9 cellular contexts compared by ENCODE assay signal in genomic region chrX:137428777-137429564, GRCh38.
DNase-seq lines count a peak whose midpoint lies in the region; ATAC-seq, FAIRE-seq and TF ChIP-seq lines count a peak whose summit lies in the region.
"Had no signal": no experiment of that assay in that cellular context is flagged by ENCODE, and none has a peak within 500 bp of the region (broad histone marks: within the 10 kb centered on the region; RNA-seq: fewer than 3 reads in every experiment).

No MANE protein-coding gene starts in this region.

- no peak overlapping the region for H3K27ac ChIP-seq in astrocyte (ENCODE audit: low read depth, low read length)
- no peak overlapping the region for H3K27ac ChIP-seq in GM23248

- H3K27me3 ChIP-seq in astrocyte (ENCODE audit: insufficient read depth, low read length) = peaks cover 33% of the 10 kb centered on the region
- H3K27me3 ChIP-seq in GM23248 (replicated peaks; ENCODE audit: insufficient read depth) = peaks cover 4% of the 10 kb centered on the region; the same call in 1 of the 2 replicates

- H3K27ac Mint-ChIP-seq in activated T-cell treated with anti-CD3 and anti-CD28 coated beads, Interleukin-2, amount 50 U/mL, for 72 hours = no peak overlapping the region
- H3K27ac Mint-ChIP-seq in astrocyte (ENCODE audit: unreplicated experiment) = no peak overlapping the region
- H3K27ac Mint-ChIP-seq in stimulated activated effector memory CD8-positive, alpha-beta T cell treated with anti-CD3 and anti-CD28 coated beads, Interleukin-12 subunit alpha, Interleukin-12 subunit beta, amount 100 ng/mL, for 72 hours = no peak overlapping the region

- no peaks in the 10 kb centered on the region for H3K36me3 ChIP-seq in astrocyte (ENCODE audit: insufficient read depth, low read length)
- H3K36me3 ChIP-seq in GM23248 (ENCODE audit: low read depth) = no peaks in the 10 kb centered on the region

- FAIRE-seq in astrocyte (lab: Jason Lieb, UNC) = no peak
- no peak for FAIRE-seq in D721Med (lab: Jason Lieb, UNC)

- peak in 1 of 2 donors; percentile 44 for ATAC-seq in activated T-cell treated with anti-CD3 and anti-CD28 coated beads, Interleukin-2, amount 50 U/mL, for 72 hours (replicated peaks in 1 of 2)
- no peak for ATAC-seq in stimulated activated effector memory CD8-positive, alpha-beta T cell treated with anti-CD3 and anti-CD28 coated beads, Interleukin-12 subunit alpha, Interleukin-12 subunit beta, amount 100 ng/mL, for 72 hours

- no peaks in the 10 kb centered on the region for H3K36me3 Mint-ChIP-seq in activated T-cell treated with anti-CD3 and anti-CD28 coated beads, Interleukin-2, amount 50 U/mL, for 72 hours (ENCODE audit: insufficient read depth in 2 of 2)
- H3K36me3 Mint-ChIP-seq in astrocyte (ENCODE audit: low read depth, unreplicated experiment) = no peaks in the 10 kb centered on the region
- no peaks in the 10 kb centered on the region for H3K36me3 Mint-ChIP-seq in stimulated activated effector memory CD8-positive, alpha-beta T cell treated with anti-CD3 and anti-CD28 coated beads, Interleukin-12 subunit alpha, Interleukin-12 subunit beta, amount 100 ng/mL, for 72 hours

- WGBS in GM23248 (ENCODE audit: low coverage in 1 of 2, low lambda C conversion rate in 2 of 2, missing lambda C conversion rate in 2 of 2), 2 experiments = 25 to 29% methylated on average over 19 to 29 of the region's 43 CpGs

- H3K9me2 ChIP-seq in GM23248 (ENCODE audit: insufficient read depth) = no peaks in the 10 kb centered on the region

- H3K4me3 ChIP-seq in astrocyte (ENCODE audit: insufficient read depth, low read depth, low read length) = no peak overlapping the region
- no peak overlapping the region; the same call in 1 of the 2 replicates for H3K4me3 ChIP-seq in GM23248

- H3K9ac ChIP-seq in astrocyte (ENCODE audit: low read length) (no peak overlapping the region), GM23248 (no peak overlapping the region)

- peaks cover 59% of the 10 kb centered on the region for H3K27me3 Mint-ChIP-seq in activated T-cell treated with anti-CD3 and anti-CD28 coated beads, Interleukin-2, amount 50 U/mL, for 72 hours (ENCODE audit: low read depth)
- H3K27me3 Mint-ChIP-seq in astrocyte (ENCODE audit: low read depth, unreplicated experiment) = peaks cover 46% of the 10 kb centered on the region

- H3K4me1 ChIP-seq in astrocyte (ENCODE audit: insufficient read depth, low read length) = no peaks in the 10 kb centered on the region
- H3K4me1 ChIP-seq in GM23248 (ENCODE audit: insufficient read depth) = no peaks in the 10 kb centered on the region

- H3K4me3 Mint-ChIP-seq in activated T-cell treated with anti-CD3 and anti-CD28 coated beads, Interleukin-2, amount 50 U/mL, for 72 hours = peak overlapping the region; percentile 83 to 87
- no peak overlapping the region for H3K4me3 Mint-ChIP-seq in astrocyte (ENCODE audit: unreplicated experiment)
- H3K4me3 Mint-ChIP-seq in stimulated activated effector memory CD8-positive, alpha-beta T cell treated with anti-CD3 and anti-CD28 coated beads, Interleukin-12 subunit alpha, Interleukin-12 subunit beta, amount 100 ng/mL, for 72 hours = peak overlapping the region; percentile 52

- no peaks in the 10 kb centered on the region for H3K9me3 Mint-ChIP-seq in activated T-cell treated with anti-CD3 and anti-CD28 coated beads, Interleukin-2, amount 50 U/mL, for 72 hours
- H3K9me3 Mint-ChIP-seq in astrocyte (ENCODE audit: unreplicated experiment) = peaks cover 5% of the 10 kb centered on the region
- peaks cover 11% of the 10 kb centered on the region for H3K9me3 Mint-ChIP-seq in stimulated activated effector memory CD8-positive, alpha-beta T cell treated with anti-CD3 and anti-CD28 coated beads, Interleukin-12 subunit alpha, Interleukin-12 subunit beta, amount 100 ng/mL, for 72 hours

- H2AFZ ChIP-seq in astrocyte (ENCODE audit: low read depth, low read length) (peak overlapping the region; percentile 52), GM23248 (no peak overlapping the region)

- in situ Hi-C loops in GM23248 (cut with MboI) = no loop called here

- H4K20me1 ChIP-seq in astrocyte (ENCODE audit: insufficient read depth, low read length) (no peaks in the 10 kb centered on the region), GM23248 (ENCODE audit: insufficient read depth) (no peaks in the 10 kb centered on the region)

- H3K4me1 Mint-ChIP-seq in activated T-cell treated with anti-CD3 and anti-CD28 coated beads, Interleukin-2, amount 50 U/mL, for 72 hours (ENCODE audit: low read depth) = peaks cover 16% of the 10 kb centered on the region
- H3K4me1 Mint-ChIP-seq in astrocyte (ENCODE audit: low read depth, unreplicated experiment) = no peaks in the 10 kb centered on the region
- H3K4me1 Mint-ChIP-seq in stimulated activated effector memory CD8-positive, alpha-beta T cell treated with anti-CD3 and anti-CD28 coated beads, Interleukin-12 subunit alpha, Interleukin-12 subunit beta, amount 100 ng/mL, for 72 hours = no peaks in the 10 kb centered on the region

- H3F3A ChIP-seq in GM23248 (ENCODE audit: insufficient read depth) = no peaks in the 10 kb centered on the region

- no peak for TF ChIP-seq CTCF in astrocyte (IDR thresholded peaks at IDR 0.05; ENCODE audit: insufficient read depth, low read depth, low read length)
- no peak for TF ChIP-seq CTCF in D721Med (IDR thresholded peaks at IDR 0.05; ENCODE audit: insufficient read depth, missing control alignments)

- peak in 1 of 2 donors; percentile 12 for DNase-seq in activated T-cell treated with anti-CD3 and anti-CD28 coated beads, Interleukin-2, amount 50 U/mL, for 72 hours
- no peak for DNase-seq in activated T-cell treated with anti-CD3 and anti-CD28 coated beads, Interleukin-2, amount 50 U/mL, for 1 hour
- no peak for DNase-seq in astrocyte (ENCODE audit: low read depth)
- DNase-seq in left kidney (ENCODE audit: low read depth, low spot score) = peak; percentile 4
- DNase-seq in stimulated activated effector memory CD8-positive, alpha-beta T cell treated with anti-CD3 and anti-CD28 coated beads, Interleukin-12 subunit alpha, Interleukin-12 subunit beta, amount 100 ng/mL, for 72 hours (ENCODE audit: low spot score in 2 of 2) = no peak
- no peak for DNase-seq in GM23248
- DNase-seq in anterior cingulate cortex (lab: John Stamatoyannopoulos, UW) = no peak
- DNase-seq in D721Med (ENCODE audit: insufficient read length, low spot score) = no peak
- DNase-seq: activated CD8-positive, alpha-beta memory T cell treated with anti-CD3 and anti-CD28 coated beads, Interleukin-2, amount 50 U/mL, for 48 hours had no signal

- H3K9me3 ChIP-seq in astrocyte (ENCODE audit: insufficient read depth, low read depth, low read length) (no peaks in the 10 kb centered on the region), GM23248 (ENCODE audit: low read depth) (no peaks in the 10 kb centered on the region)

- H3K79me2 ChIP-seq in astrocyte (ENCODE audit: insufficient read depth, low read length) = no peaks in the 10 kb centered on the region
- H3K79me2 ChIP-seq in GM23248 (ENCODE audit: insufficient read depth) = no peaks in the 10 kb centered on the region

- H3K4me2 ChIP-seq in astrocyte (ENCODE audit: low read length) (peak overlapping the region; percentile 81), GM23248 (ENCODE audit: unreplicated experiment) (no peak overlapping the region)
